In the genomic region with DNA sequence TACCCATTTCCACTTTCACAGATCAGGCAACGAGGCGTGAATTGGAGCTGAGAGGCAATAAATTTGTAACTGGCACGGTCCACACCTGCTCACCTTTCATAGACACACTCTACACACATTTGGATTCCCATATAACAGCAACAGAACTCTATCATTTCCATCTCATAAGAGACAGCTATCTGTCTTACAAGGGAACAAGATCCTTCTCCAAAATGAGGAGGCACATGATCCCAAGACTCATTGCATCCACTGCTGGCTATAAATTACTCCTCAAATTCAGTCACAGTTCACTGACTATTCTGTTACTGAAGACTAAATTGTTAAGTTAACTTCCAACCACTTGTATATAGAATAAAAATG, we compare ENCODE assay signal across 17 cellular contexts.
DNase-seq lines count a peak whose midpoint lies in the region; TF ChIP-seq lines count a peak whose summit lies in the region.
"Had no signal": no experiment of that assay in that cellular context is flagged by ENCODE, and none has a peak within 500 bp of the region (broad histone marks: within the 10 kb centered on the region; RNA-seq: fewer than 3 reads in every experiment).

No MANE protein-coding gene starts in this region.

- WGBS in ovary, 3 donors, result 1 to 3% (median 2%) methylated on average over 3 of the region's 3 CpGs

- no peak overlapping the region for H3K4me3 Mint-ChIP-seq in Calu3 (ENCODE audit: low read depth, unreplicated experiment)
- H3K4me3 Mint-ChIP-seq: effector memory CD8-positive, alpha-beta T cell; nephron; stimulated activated memory B cell treated with anti-CD40 and anti-IgM and Interleukin-4, amounts not matched to agents 10 μg/mL and 1 μg/mL and 100 μg/mL, for 72 hours; T-cell had no signal

- H3K9me3 Mint-ChIP-seq in Calu3 (ENCODE audit: low read depth, unreplicated experiment), result no peaks in the 10 kb centered on the region
- H3K9me3 Mint-ChIP-seq: activated naive CD4-positive, alpha-beta T cell treated with anti-CD3 and anti-CD28 coated beads, Interleukin-2, amount 50 U/mL, for 72 hours; effector memory CD8-positive, alpha-beta T cell; nephron; stimulated activated memory B cell treated with anti-CD40 and anti-IgM and Interleukin-4, amounts not matched to agents 10 μg/mL and 1 μg/mL and 100 μg/mL, for 72 hours; T-cell had no signal

- H3K27me3 Mint-ChIP-seq in Calu3 (ENCODE audit: unreplicated experiment), result peaks cover 86% of the 10 kb centered on the region

- no peaks in the 10 kb centered on the region for H3K79me2 ChIP-seq in OCI-LY3 (ENCODE audit: low read length)
- H3K79me2 ChIP-seq: parathyroid adenoma had no signal

- H3K36me3 ChIP-seq in BLaER1 (no peaks in the 10 kb centered on the region), OCI-LY3 (replicated peaks; ENCODE audit: low read depth, low read length) (no peaks in the 10 kb centered on the region), ovary (no peaks in the 10 kb centered on the region)
- H3K36me3 ChIP-seq: heart left ventricle, upper lobe of left lung had no signal

- H4K20me1 ChIP-seq in BLaER1 (no peaks in the 10 kb centered on the region), OCI-LY3 (ENCODE audit: insufficient read depth, low read length) (no peaks in the 10 kb centered on the region)

- DNase-seq in Calu3, result no peak
- no peak for DNase-seq in coronary artery (ENCODE audit: low spot score)
- no peak for DNase-seq in ureter (ENCODE audit: low spot score)
- no peak for DNase-seq in effector CD8-positive, alpha-beta T cell (lab: John Stamatoyannopoulos, UW)
- no peak for DNase-seq in ovary
- no peak for DNase-seq in SKM-1 (lab: John Stamatoyannopoulos, UW; ENCODE audit: unreplicated experiment)

- H3K27ac Mint-ChIP-seq in Calu3 (ENCODE audit: unreplicated experiment), result no peak overlapping the region
- H3K27ac Mint-ChIP-seq: activated naive CD4-positive, alpha-beta T cell treated with anti-CD3 and anti-CD28 coated beads, Interleukin-2, amount 50 U/mL, for 72 hours; effector memory CD8-positive, alpha-beta T cell; nephron; stimulated activated memory B cell treated with anti-CD40 and anti-IgM and Interleukin-4, amounts not matched to agents 10 μg/mL and 1 μg/mL and 100 μg/mL, for 72 hours; T-cell had no signal

- H3K27ac ChIP-seq in BLaER1 (no peak overlapping the region), OCI-LY3 (ENCODE audit: low read length) (no peak overlapping the region), coronary artery (no peak overlapping the region), ovary (no peak overlapping the region)
- H3K27ac ChIP-seq: heart left ventricle, parathyroid adenoma, upper lobe of left lung had no signal

- no peak for TF ChIP-seq EP300 in ovary (IDR thresholded peaks at IDR 0.05)

- H2AFZ ChIP-seq in OCI-LY3 (ENCODE audit: low read depth, low read length), result no peak overlapping the region

- no peak for TF ChIP-seq POLR2A in ovary (IDR thresholded peaks at IDR 0.05)

- H3K27me3 ChIP-seq in BLaER1, result 0 out of 2 replicates have a peak, but pooled peaks cover 9% of the 10 kb centered on the region
- H3K27me3 ChIP-seq in OCI-LY3 (ENCODE audit: low read depth, low read length), result no peaks in the 10 kb centered on the region
- H3K27me3 ChIP-seq in ovary, result no peaks in the 10 kb centered on the region
- H3K27me3 ChIP-seq: upper lobe of left lung had no signal

- intact Hi-C loops in Calu3 (cut with micrococcal nuclease; ENCODE audit: unreplicated experiment) (no loop called here), ovary (cut with DNase I) (loop anchor here in 2 of 4 donors (2.0 to 10.0 kb wide), 2 partner anchors 1136 to 1144 kb away; a partner anchor contains a TSS)

- H3K36me3 Mint-ChIP-seq in Calu3 (ENCODE audit: insufficient read depth, unreplicated experiment), result peaks cover 4% of the 10 kb centered on the region
- H3K36me3 Mint-ChIP-seq: activated naive CD4-positive, alpha-beta T cell treated with anti-CD3 and anti-CD28 coated beads, Interleukin-2, amount 50 U/mL, for 72 hours; stimulated activated memory B cell treated with anti-CD40 and anti-IgM and Interleukin-4, amounts not matched to agents 10 μg/mL and 1 μg/mL and 100 μg/mL, for 72 hours; T-cell had no signal

- TF ChIP-seq CTCF in Calu3 (IDR thresholded peaks at IDR 0.05; ENCODE audit: unreplicated experiment), result peak; percentile 5
- TF ChIP-seq CTCF in OCI-LY3 (IDR thresholded peaks at IDR 0.05; ENCODE audit: low read depth, low read length), result no peak
- TF ChIP-seq CTCF in coronary artery (IDR thresholded peaks at IDR 0.05), result peak; percentile 12
- no peak for TF ChIP-seq CTCF in ovary (IDR thresholded peaks at IDR 0.05)

- CTCF ChIA-PET in Calu3 (lab: Charles Lee), result interaction anchor here (0.6 to 1.7 kb wide), 17 partner anchors 9 to 686 kb away, joined by 3 to 8 read pairs (median 4); no protein-coding TSS in a partner anchor

- H3K4me1 ChIP-seq in BLaER1 (peaks cover 48% of the 10 kb centered on the region), OCI-LY3 (ENCODE audit: low read length) (peaks cover 6% of the 10 kb centered on the region; the same call in 1 of the 2 replicates), ovary (ENCODE audit: insufficient read depth) (peaks cover 13% of the 10 kb centered on the region)
- H3K4me1 ChIP-seq: parathyroid adenoma had no signal

- no peaks in the 10 kb centered on the region for H3K9me3 ChIP-seq in BLaER1
- H3K9me3 ChIP-seq in OCI-LY3 (ENCODE audit: insufficient read depth, low read length), result no peaks in the 10 kb centered on the region
- no peaks in the 10 kb centered on the region for H3K9me3 ChIP-seq in ovary
- H3K9me3 ChIP-seq: heart left ventricle, upper lobe of left lung had no signal

- H3K4me2 ChIP-seq in BLaER1 (peak overlapping the region; percentile 90), OCI-LY3 (ENCODE audit: low read length) (peak overlapping the region; percentile 37; the same call in 1 of the 2 replicates)

- no TSS peak for BruUV-seq in Calu3 (replicated peaks; lab: Mats Ljungman, UMichigan)

- peaks cover 12% of the 10 kb centered on the region for H3K4me1 Mint-ChIP-seq in Calu3 (ENCODE audit: low read depth, unreplicated experiment)

- H3K9ac ChIP-seq in BLaER1, result no peak overlapping the region
- no peak overlapping the region for H3K9ac ChIP-seq in OCI-LY3 (ENCODE audit: low read length)
- H3K9ac ChIP-seq: parathyroid adenoma had no signal

- H3K4me3 ChIP-seq in BLaER1, result no peak overlapping the region
- no peak overlapping the region for H3K4me3 ChIP-seq in OCI-LY3 (ENCODE audit: low read length)
- H3K4me3 ChIP-seq in coronary artery, result no peak overlapping the region
- no peak overlapping the region for H3K4me3 ChIP-seq in ovary
- H3K4me3 ChIP-seq: heart left ventricle, lung, upper lobe of left lung had no signal

Comparison
In these comparisons a context has a peak if more than half of its experiments do, and no peak if none do; other contexts are left out.
1. CTCF ChIP-seq: peak in Calu3 (single experiment) and coronary artery (single experiment); none in OCI-LY3 (single experiment) and ovary (0 of 3).